ENCODE assay signal across 11 cellular contexts in the genomic region with DNA sequence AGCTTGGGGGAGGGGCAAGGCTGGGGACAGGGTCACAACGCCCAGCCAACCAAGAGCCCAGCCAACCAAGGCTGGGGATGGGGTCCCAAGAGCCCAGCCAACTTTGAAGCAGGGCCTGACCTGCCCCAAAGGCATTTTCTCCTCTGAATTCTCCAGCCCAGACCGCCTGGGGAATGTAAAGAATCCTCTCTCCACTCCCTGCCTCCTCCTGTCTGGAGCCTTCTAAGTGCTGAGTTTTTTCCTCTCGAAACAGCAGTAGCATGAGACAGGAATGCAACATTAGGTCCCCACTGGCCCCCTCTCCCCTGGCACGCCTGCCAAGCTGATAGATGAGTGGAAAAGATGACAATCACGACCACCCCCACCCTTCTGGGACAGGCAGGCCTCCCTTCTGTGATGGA. TPM values are rescaled to one million over a fixed set of nuclear protein-coding genes. Genes with fewer than 3 reads are reported as not detected.
DNase-seq lines count a peak whose midpoint lies in the region; ATAC-seq and TF ChIP-seq lines count a peak whose summit lies in the region.
"Had no signal": no experiment of that assay in that cellular context is flagged by ENCODE, and none has a peak within 500 bp of the region (broad histone marks: within the 10 kb centered on the region; RNA-seq: fewer than 3 reads in every experiment).

No MANE protein-coding gene starts in this region.

- H3K36me3 Mint-ChIP-seq in Caco-2 (ENCODE audit: insufficient read depth, unreplicated experiment) (peaks cover 57% of the 10 kb centered on the region), osteocyte (ENCODE audit: unreplicated experiment) (peaks cover 59% of the 10 kb centered on the region)

- CTCF ChIA-PET in Caco-2 (lab: Charles Lee): no interaction called here

- peaks cover 24% of the 10 kb centered on the region for H3K4me1 ChIP-seq in Caco-2

- H3K4me1 Mint-ChIP-seq in Caco-2 (ENCODE audit: low read depth, unreplicated experiment) (peaks cover 21% of the 10 kb centered on the region), osteocyte (ENCODE audit: unreplicated experiment) (peaks cover 93% of the 10 kb centered on the region)

- no TSS peak for BruUV-seq in Caco-2 (replicated peaks; lab: Mats Ljungman, UMichigan)

- H3K9me3 Mint-ChIP-seq in Caco-2 (ENCODE audit: unreplicated experiment) (peaks cover 32% of the 10 kb centered on the region), osteocyte (ENCODE audit: unreplicated experiment) (no peaks in the 10 kb centered on the region)

- POLR2A ChIA-PET in Caco-2 (lab: Charles Lee): interaction anchor here (1.3 kb wide), 1 partner anchor 17 kb away, joined by 3 read pairs; a partner anchor contains a TSS

- H3K27me3 ChIP-seq in Caco-2 (replicated peaks; ENCODE audit: control insufficient read depth, insufficient read depth, low read length): no peaks in the 10 kb centered on the region
- H3K27me3 ChIP-seq: BLaER1 treated with 17β-estradiol and CSF1 and Interleukin-3, amounts not matched to agents 10 nM and 100 nM had no signal

- H3K27me3 Mint-ChIP-seq in Caco-2 (ENCODE audit: insufficient read depth, unreplicated experiment): no peaks in the 10 kb centered on the region
- H3K27me3 Mint-ChIP-seq in osteocyte (ENCODE audit: unreplicated experiment): no peaks in the 10 kb centered on the region

- H3K4me3 ChIP-seq in Caco-2 (ENCODE audit: low read depth, low read length) (no peak overlapping the region), fibroblast of villous mesenchyme (ENCODE audit: low read depth, low read length) (no peak overlapping the region)
- H3K4me3 ChIP-seq: BLaER1 treated with 17β-estradiol and CSF1 and Interleukin-3, amounts not matched to agents 10 nM and 100 nM had no signal

- H3K27ac Mint-ChIP-seq in Caco-2 (ENCODE audit: unreplicated experiment) (peak overlapping the region; percentile 60), osteocyte (ENCODE audit: unreplicated experiment) (peak overlapping the region; percentile 95)

- H3K9me3 ChIP-seq in Caco-2: no peaks in the 10 kb centered on the region; the same call in 1 of the 2 replicates

- H3K36me3 ChIP-seq in Caco-2 (ENCODE audit: control insufficient read depth, insufficient read depth, low read length): peaks cover 7% of the 10 kb centered on the region

- intact Hi-C loops in Caco-2 (cut with micrococcal nuclease; ENCODE audit: unreplicated experiment): no loop called here

- ATAC-seq in HG02938 (IDR thresholded peaks at IDR 0.05; ENCODE audit: unreplicated experiment) (no peak), GM18907 (IDR thresholded peaks at IDR 0.05; ENCODE audit: unreplicated experiment) (no peak)
- ATAC-seq: HCT116 had no signal

- H3K4me3 Mint-ChIP-seq in Caco-2 (ENCODE audit: unreplicated experiment) (no peak overlapping the region), osteocyte (ENCODE audit: unreplicated experiment) (no peak overlapping the region)

- TF ChIP-seq CTCF in Caco-2 (IDR thresholded peaks at IDR 0.05; ENCODE audit: insufficient read depth in 1 of 2, low read depth in 1 of 2, low read length in 1 of 2, severe bottlenecking in 1 of 2, unreplicated experiment in 1 of 2): no peak
- no peak for TF ChIP-seq CTCF in fibroblast of villous mesenchyme (IDR thresholded peaks at IDR 0.05; ENCODE audit: insufficient read depth, low read depth, low read length)
- TF ChIP-seq CTCF in osteocyte (IDR thresholded peaks at IDR 0.05): no peak

- peak; percentile 61 to 74 for DNase-seq in Caco-2
- peak; percentile 9 for DNase-seq in T1000 (lab: John Stamatoyannopoulos, UW)
- DNase-seq in fibroblast of villous mesenchyme (ENCODE audit: low read depth): peak; percentile 28
- DNase-seq in osteocyte (ENCODE audit: extremely low spot score, unreplicated experiment): peak; percentile 91
- DNase-seq in NCI-H1417 (lab: John Stamatoyannopoulos, UW): no peak
- DNase-seq in NCI-H1417 treated with DMSO at 0.1 percent for 48 hours (lab: John Stamatoyannopoulos, UW): no peak
- DNase-seq: activated naive CD4-positive, alpha-beta T cell treated with anti-CD3 and anti-CD28 coated beads, Interleukin-2, amount 50 U/mL, for 16 hours had no signal

RNA-seq across cellular contexts. Expression of a gene that starts 17.0 kb away (rescaled TPM):
- 80.1 and 92.2 TPM in 2 replicates for total RNA-seq in Caco-2 (2022)
- total RNA-seq in fibroblast of villous mesenchyme: 239 and 399 TPM in 2 replicates
- total RNA-seq in osteocyte: 274 and 281 TPM in 2 replicates

Comparison
In these comparisons a context has a peak if more than half of its experiments do, and no peak if none do; other contexts are left out.
1. DNase-seq: peak in Caco-2 (2 of 2), T1000 (single experiment), fibroblast of villous mesenchyme (single experiment) and osteocyte (single experiment); none in NCI-H1417 (0 of 3) and NCI-H1417 treated with DMSO at 0.1 percent for 48 hours (single experiment).